8 cellular contexts compared by ENCODE assay signal in genomic region chr10:69124558-69125121, GRCh38. TPM values are rescaled to one million over a fixed set of nuclear protein-coding genes. Genes with fewer than 3 reads are reported as not detected.
A peak's percentile ranks its signal among the peaks of the same experiment; 100 is the strongest.
DNase-seq lines count a peak whose midpoint lies in the region; ATAC-seq and TF ChIP-seq lines count a peak whose summit lies in the region.

No MANE protein-coding gene starts in this region.

- POLR2A ChIA-PET in CD8-positive, alpha-beta memory T cell (lab: Charles Lee), result interaction anchor here (1.1 to 1.3 kb wide), 4 partner anchors 13 to 137 kb away, joined by 3 to 4 read pairs (median 4); partner anchors contain the start of gene KIFBP

- H3K9me3 ChIP-seq in CD8-positive, alpha-beta memory T cell (ENCODE audit: low read length), result no peaks in the 10 kb centered on the region
- no peaks in the 10 kb centered on the region for H3K9me3 ChIP-seq in SJSA1 (replicated peaks)
- no peaks in the 10 kb centered on the region for H3K9me3 ChIP-seq in heart left ventricle

- peak overlapping the region; percentile 88 for H3K4me3 ChIP-seq in CD8-positive, alpha-beta memory T cell (ENCODE audit: low read length)
- H3K4me3 ChIP-seq in HL-60 (replicated peaks; ENCODE audit: insufficient read depth, low read length) (peak overlapping the region; percentile 97), SJSA1 (peak overlapping the region; percentile 82), heart left ventricle (peak overlapping the region; percentile 50 to 100 (median 96))

- H3K27me3 Mint-ChIP-seq in CD8-positive, alpha-beta memory T cell, result no peaks in the 10 kb centered on the region
- no peaks in the 10 kb centered on the region for H3K27me3 Mint-ChIP-seq in activated naive CD8-positive, alpha-beta T cell treated with anti-CD3 and anti-CD28 coated beads for 36 hours

- intact Hi-C loops in heart left ventricle (cut with DNase I), result loop anchor here in 4 of 10 donors (1.0 to 5.0 kb wide), 5 partner anchors 31 to 122 kb away; partner anchors contain the start of gene SUPV3L1 (in 1 of the 4)
- intact Hi-C loops in posterior vena cava (cut with DNase I), result no loop called here

- peak overlapping the region; percentile 87 to 97 (median 94) for H3K4me3 Mint-ChIP-seq in CD8-positive, alpha-beta memory T cell
- peak overlapping the region; percentile 94 for H3K4me3 Mint-ChIP-seq in activated naive CD8-positive, alpha-beta T cell treated with anti-CD3 and anti-CD28 coated beads for 36 hours

- H3K4me1 Mint-ChIP-seq in CD8-positive, alpha-beta memory T cell, result peaks cover 31 to 41% (median 35%) of the 10 kb centered on the region in 3 donors
- peaks cover 31% of the 10 kb centered on the region for H3K4me1 Mint-ChIP-seq in activated naive CD8-positive, alpha-beta T cell treated with anti-CD3 and anti-CD28 coated beads for 36 hours

- WGBS in heart left ventricle, 4 donors, result 0 to 1% (median 0%) methylated on average over 25 of the region's 25 CpGs

- peaks cover 27% of the 10 kb centered on the region for H3K4me1 ChIP-seq in CD8-positive, alpha-beta memory T cell (ENCODE audit: insufficient read depth, low read length)
- peaks cover 9% of the 10 kb centered on the region for H3K4me1 ChIP-seq in SJSA1 (replicated peaks)
- peaks cover 0 to 45% (median 17%) of the 10 kb centered on the region in 12 donors for H3K4me1 ChIP-seq in heart left ventricle

- peak overlapping the region; percentile 88 to 96 (median 96) for H3K27ac Mint-ChIP-seq in CD8-positive, alpha-beta memory T cell
- peak overlapping the region; percentile 87 for H3K27ac Mint-ChIP-seq in activated naive CD8-positive, alpha-beta T cell treated with anti-CD3 and anti-CD28 coated beads for 36 hours

- H3K27me3 ChIP-seq in CD8-positive, alpha-beta memory T cell (ENCODE audit: insufficient read depth, low read length, poor library complexity, severe bottlenecking), result no peaks in the 10 kb centered on the region
- H3K27me3 ChIP-seq in HL-60 (ENCODE audit: insufficient read depth, poor library complexity, severe bottlenecking) (no peaks in the 10 kb centered on the region), SJSA1 (replicated peaks) (no peaks in the 10 kb centered on the region), heart left ventricle (no peaks in the 10 kb centered on the region)

- DNase-seq in CD8-positive, alpha-beta memory T cell, result peak in 4 of 5 donors; percentile 23 to 67 (median 45)
- peak in 1 of 2 experiments; percentile 76 for DNase-seq in HL-60 (ENCODE audit: low read depth in 1 of 2, low spot score in 1 of 2)
- peak; percentile 55 to 59 for DNase-seq in SJSA1 (ENCODE audit: low read depth in 1 of 2, low spot score in 2 of 2)
- DNase-seq in activated naive CD8-positive, alpha-beta T cell treated with anti-CD3 and anti-CD28 coated beads for 36 hours, result peak; percentile 46
- DNase-seq in heart left ventricle, result peak in 4 of 5 donors; percentile 32 to 63 (median 48)
- peak; percentile 85 for DNase-seq in posterior vena cava (ENCODE audit: low spot score)
- DNase-seq in NCI-H446 treated with DMSO at 0.1 percent for 48 hours (lab: John Stamatoyannopoulos, UW), result no peak

- H3K36me3 Mint-ChIP-seq in CD8-positive, alpha-beta memory T cell, result peaks cover 0 to 11% (median 0%) of the 10 kb centered on the region in 3 donors
- H3K36me3 Mint-ChIP-seq in activated naive CD8-positive, alpha-beta T cell treated with anti-CD3 and anti-CD28 coated beads for 36 hours, result no peaks in the 10 kb centered on the region

- H3K9me3 Mint-ChIP-seq in CD8-positive, alpha-beta memory T cell, result no peaks in the 10 kb centered on the region
- no peaks in the 10 kb centered on the region for H3K9me3 Mint-ChIP-seq in activated naive CD8-positive, alpha-beta T cell treated with anti-CD3 and anti-CD28 coated beads for 36 hours

- TF ChIP-seq CTCF in HL-60 (IDR thresholded peaks at IDR 0.05; ENCODE audit: insufficient read depth, low read length) (no peak), heart left ventricle (IDR thresholded peaks at IDR 0.05) (no peak)

- CTCF ChIA-PET in CD8-positive, alpha-beta memory T cell (lab: Charles Lee), result interaction anchor here (1.0 to 2.5 kb wide), 6 partner anchors 30 to 169 kb away, joined by 3 to 10 read pairs (median 5); partner anchors contain the start of gene DDX21

- TF ChIP-seq POLR2A in heart left ventricle (IDR thresholded peaks at IDR 0.05), result no peak

- no peaks in the 10 kb centered on the region for H3K36me3 ChIP-seq in CD8-positive, alpha-beta memory T cell (ENCODE audit: insufficient read depth, low read length)
- H3K36me3 ChIP-seq in SJSA1 (peaks cover 6% of the 10 kb centered on the region), heart left ventricle (no peaks in the 10 kb centered on the region)

- peak overlapping the region; percentile 97 for H3K27ac ChIP-seq in CD8-positive, alpha-beta memory T cell (ENCODE audit: low read depth, low read length)
- H3K27ac ChIP-seq in HL-60 (replicated peaks), result peak overlapping the region; percentile 87
- peak overlapping the region; percentile 86 for H3K27ac ChIP-seq in SJSA1
- peak overlapping the region; percentile 88 to 99 (median 96) for H3K27ac ChIP-seq in heart left ventricle

- ATAC-seq in GM19463 (IDR thresholded peaks at IDR 0.05; ENCODE audit: unreplicated experiment) (peak; percentile 22), heart left ventricle (peak in 2 of 4 donors; percentile 12 to 39)

RNA-seq across cellular contexts. Expression of gene VPS26A, which starts 0.7 kb away (rescaled TPM):
- 10 to 100 TPM; 44.8 to 46.7 TPM for total RNA-seq in CD8-positive, alpha-beta memory T cell
- polyA plus RNA-seq in CD8-positive, alpha-beta memory T cell, result 38.6 TPM
- total RNA-seq in SJSA1 (2014; rRNA removed; shearing (Covaris generic)), result 18.6 and 24.0 TPM in 2 replicates
- total RNA-seq in activated naive CD8-positive, alpha-beta T cell treated with anti-CD3 and anti-CD28 coated beads for 36 hours, result 10 to 100 TPM; 38.9 to 39.5 TPM
- total RNA-seq in heart left ventricle (10 to 100 TPM; 15.5 to 42.3 (median 34.8) TPM), posterior vena cava (10 to 100 TPM; 44.2 to 58.2 TPM)
- polyA plus RNA-seq in heart left ventricle, result 10 to 100 TPM; 16.0 to 33.5 TPM

RNA-seq across cellular contexts. Expression of gene SRGN, which starts 36.7 kb away (rescaled TPM):
- total RNA-seq in CD8-positive, alpha-beta memory T cell, result 100 to 1,000 TPM; 659 to 662 TPM
- 274 TPM for polyA plus RNA-seq in CD8-positive, alpha-beta memory T cell
- 232 and 251 TPM in 2 replicates for total RNA-seq in SJSA1 (2014; rRNA removed; shearing (Covaris generic))
- total RNA-seq in activated naive CD8-positive, alpha-beta T cell treated with anti-CD3 and anti-CD28 coated beads for 36 hours, result 100 to 1,000 TPM; 264 to 278 TPM
- total RNA-seq in heart left ventricle (100 to 1,000 TPM in 2 of 9 donors, 10 to 100 TPM in 7; 30.3 to 214 (median 54.7) TPM), posterior vena cava (100 to 1,000 TPM; 138 to 144 TPM)
- polyA plus RNA-seq in heart left ventricle, result 10 to 100 TPM; 28.8 to 95.6 TPM

RNA-seq across cellular contexts. Expression of gene SUPV3L1, which starts 55.4 kb away (rescaled TPM):
- total RNA-seq in CD8-positive, alpha-beta memory T cell, result 10 to 100 TPM; 50.0 to 51.0 TPM
- polyA plus RNA-seq in CD8-positive, alpha-beta memory T cell, result 25.1 TPM
- total RNA-seq in SJSA1 (2014; rRNA removed; shearing (Covaris generic)), result 22.0 and 26.1 TPM in 2 replicates
- 10 to 100 TPM; 55.6 to 56.6 TPM for total RNA-seq in activated naive CD8-positive, alpha-beta T cell treated with anti-CD3 and anti-CD28 coated beads for 36 hours
- total RNA-seq in heart left ventricle (10 to 100 TPM; 26.6 to 53.4 (median 34.9) TPM), posterior vena cava (10 to 100 TPM; 16.0 to 18.6 TPM)
- 10 to 100 TPM; 24.7 to 80.3 TPM for polyA plus RNA-seq in heart left ventricle
